Comparison of ENCODE assay signal across 14 cellular contexts in genomic region chr1:12309783-12310742, GRCh38.
DNase-seq lines count a peak whose midpoint lies in the region; ATAC-seq and TF ChIP-seq lines count a peak whose summit lies in the region.
"Had no signal": no experiment of that assay in that cellular context is flagged by ENCODE, and none has a peak within 500 bp of the region (broad histone marks: within the 10 kb centered on the region; RNA-seq: fewer than 3 reads in every experiment).

No MANE protein-coding gene starts in this region.

- peak; percentile 68 for ATAC-seq in Right ventricle myocardium inferior
- no peak for ATAC-seq in activated T-helper 17 cell treated with anti-CD3 and anti-CD28 coated beads, Interleukin-2, amount 50 U/mL, for 72 hours (replicated peaks)
- ATAC-seq in GM21576 (IDR thresholded peaks at IDR 0.05; ENCODE audit: unreplicated experiment) = no peak

- H3K27me3 Mint-ChIP-seq in osteocyte (ENCODE audit: unreplicated experiment) = no peaks in the 10 kb centered on the region
- H3K27me3 Mint-ChIP-seq in activated T-helper 17 cell treated with anti-CD3 and anti-CD28 coated beads, Interleukin-2, amount 50 U/mL, for 72 hours = no peaks in the 10 kb centered on the region

- H3K4me3 Mint-ChIP-seq in osteocyte (ENCODE audit: unreplicated experiment) = no peak overlapping the region
- H3K4me3 Mint-ChIP-seq in activated T-helper 17 cell treated with anti-CD3 and anti-CD28 coated beads, Interleukin-2, amount 50 U/mL, for 72 hours = no peak overlapping the region
- H3K4me3 Mint-ChIP-seq: endodermal cell had no signal

- peak overlapping the region; percentile 58 for H3K27ac Mint-ChIP-seq in osteocyte (ENCODE audit: unreplicated experiment)
- H3K27ac Mint-ChIP-seq in activated T-helper 17 cell treated with anti-CD3 and anti-CD28 coated beads, Interleukin-2, amount 50 U/mL, for 72 hours = no peak overlapping the region
- H3K27ac Mint-ChIP-seq: endodermal cell had no signal

- no peak overlapping the region for H3K9ac ChIP-seq in MM.1S (ENCODE audit: low read length)

- H3K9me3 ChIP-seq in MM.1S (replicated peaks; ENCODE audit: insufficient read depth, low read length) = no peaks in the 10 kb centered on the region
- H3K9me3 ChIP-seq: Caco-2 had no signal

- H3K9me3 Mint-ChIP-seq in osteocyte (ENCODE audit: unreplicated experiment) = peaks cover 5% of the 10 kb centered on the region
- no peaks in the 10 kb centered on the region for H3K9me3 Mint-ChIP-seq in activated T-helper 17 cell treated with anti-CD3 and anti-CD28 coated beads, Interleukin-2, amount 50 U/mL, for 72 hours

- H3K9me2 ChIP-seq in MM.1S (replicated peaks; ENCODE audit: insufficient read depth, low read length) = no peaks in the 10 kb centered on the region

- H3K27ac ChIP-seq in substantia nigra (ENCODE audit: low read depth, low read length, poor library complexity, severe bottlenecking) (no peak overlapping the region), MM.1S (ENCODE audit: low read length) (no peak overlapping the region)

- no peak overlapping the region for H3K4me3 ChIP-seq in MM.1S (ENCODE audit: low read length)

- no peaks in the 10 kb centered on the region for H3K4me1 ChIP-seq in MM.1S (ENCODE audit: low read length)
- H3K4me1 ChIP-seq: Caco-2 had no signal

- H4K20me1 ChIP-seq in MM.1S (ENCODE audit: insufficient read depth, low read length) = no peaks in the 10 kb centered on the region

- DNase-seq in Right ventricle myocardium inferior (ENCODE audit: missing footprints) (no peak), cardiac septum (ENCODE audit: low spot score) (no peak), fibroblast of peridontal ligament (ENCODE audit: extremely low read depth) (peak; percentile 77), osteocyte (ENCODE audit: extremely low spot score, unreplicated experiment) (no peak), substantia nigra (lab: John Stamatoyannopoulos, UW) (no peak), MM.1S (no peak)
- DNase-seq: activated CD8-positive, alpha-beta memory T cell treated with anti-CD3 and anti-CD28 coated beads, Interleukin-2, amount 50 U/mL, for 4 hours; Caco-2; endodermal cell; Kasumi-1; NCI-H2081; trophoblast cell had no signal

- H3K4me2 ChIP-seq in MM.1S (ENCODE audit: low read depth, low read length) = no peak overlapping the region

- H3K4me1 Mint-ChIP-seq in osteocyte (ENCODE audit: unreplicated experiment) = peaks cover 34% of the 10 kb centered on the region
- no peaks in the 10 kb centered on the region for H3K4me1 Mint-ChIP-seq in activated T-helper 17 cell treated with anti-CD3 and anti-CD28 coated beads, Interleukin-2, amount 50 U/mL, for 72 hours
- H3K4me1 Mint-ChIP-seq: endodermal cell had no signal

- H2AFZ ChIP-seq in MM.1S (ENCODE audit: low read length) = no peak overlapping the region

- no peaks in the 10 kb centered on the region for H3F3A ChIP-seq in MM.1S (ENCODE audit: insufficient read depth, low read length)

- intact Hi-C loops in Right ventricle myocardium inferior (cut with DNase I) (no loop called here), cardiac septum (cut with DNase I) (no loop called here)

- H3K36me3 ChIP-seq in MM.1S (replicated peaks; ENCODE audit: insufficient read depth, low read length) = no peaks in the 10 kb centered on the region

- H3K27me3 ChIP-seq in MM.1S (replicated peaks; ENCODE audit: insufficient read depth, low read length) = no peaks in the 10 kb centered on the region

- TF ChIP-seq CTCF in osteocyte (IDR thresholded peaks at IDR 0.05) = no peak
- no peak for TF ChIP-seq CTCF in MM.1S (IDR thresholded peaks at IDR 0.05; ENCODE audit: low read length)

- peaks cover 39% of the 10 kb centered on the region for H3K36me3 Mint-ChIP-seq in osteocyte (ENCODE audit: unreplicated experiment)
- H3K36me3 Mint-ChIP-seq in activated T-helper 17 cell treated with anti-CD3 and anti-CD28 coated beads, Interleukin-2, amount 50 U/mL, for 72 hours (ENCODE audit: low read depth) = peaks cover 98% of the 10 kb centered on the region

- no peaks in the 10 kb centered on the region for H3K79me2 ChIP-seq in MM.1S (ENCODE audit: low read length)
